In genomic region chr10:99429521-99430095, GRCh38 we compare ENCODE assay signal across 9 cellular contexts. TPM values are rescaled to one million over a fixed set of nuclear protein-coding genes. Genes with fewer than 3 reads are reported as not detected.
A peak's percentile ranks its signal among the peaks of the same experiment; 100 is the strongest.
DNase-seq lines count a peak whose midpoint lies in the region; ATAC-seq and TF ChIP-seq lines count a peak whose summit lies in the region.
"Had no signal": no experiment of that assay in that cellular context is flagged by ENCODE, and none has a peak within 500 bp of the region (broad histone marks: within the 10 kb centered on the region; RNA-seq: fewer than 3 reads in every experiment).

No MANE protein-coding gene starts in this region.

- no peak for TF ChIP-seq CTCF in heart left ventricle (IDR thresholded peaks at IDR 0.05)
- no peak for TF ChIP-seq CTCF in astrocyte of the cerebellum (IDR thresholded peaks at IDR 0.05; ENCODE audit: low read depth, low read length, missing control alignments)
- no peak for TF ChIP-seq CTCF in lower lobe of right lung (IDR thresholded peaks at IDR 0.05)
- TF ChIP-seq CTCF in upper lobe of left lung (IDR thresholded peaks at IDR 0.05): no peak

- DNase-seq in heart left ventricle (no peak), cardiac septum (ENCODE audit: low spot score) (no peak), astrocyte of the cerebellum (ENCODE audit: low read depth) (no peak), lower lobe of right lung (no peak), upper lobe of left lung (no peak), GM19238 (ENCODE audit: insufficient read length, low spot score) (no peak)
- no peak for DNase-seq in activated effector memory CD4-positive, alpha-beta T cell treated with Interleukin-2 at 50 U/mL for 16 hours
- DNase-seq: NCI-H526 had no signal

- in situ Hi-C loops in astrocyte of the cerebellum (cut with HindIII; ENCODE audit: low sequenced_read_pairs): no loop called here

- WGBS in heart left ventricle, 4 donors: 16 to 24% (median 21%) methylated on average over 6 of the region's 6 CpGs
- WGBS in upper lobe of left lung, 2 donors: 30 to 36% methylated on average over 6 of the region's 6 CpGs

- H3K4me1 ChIP-seq in heart left ventricle (peaks cover 0 to 64% (median 30%) of the 10 kb centered on the region in 12 donors), lower lobe of right lung (peaks cover 19% of the 10 kb centered on the region), upper lobe of left lung (peaks cover 9 to 21% (median 15%) of the 10 kb centered on the region in 4 donors)

- peak overlapping the region; percentile 71 to 96 (median 85) for H3K4me3 ChIP-seq in heart left ventricle
- peak overlapping the region; percentile 90 for H3K4me3 ChIP-seq in astrocyte of the cerebellum (ENCODE audit: low read depth, low read length)
- peak overlapping the region; percentile 86 for H3K4me3 ChIP-seq in lower lobe of right lung
- peak overlapping the region in 3 of 4 donors; percentile 56 to 88 (median 74) for H3K4me3 ChIP-seq in upper lobe of left lung

- no peaks in the 10 kb centered on the region for H3K27me3 ChIP-seq in heart left ventricle
- H3K27me3 ChIP-seq in lower lobe of right lung (ENCODE audit: low read depth): no peaks in the 10 kb centered on the region
- H3K27me3 ChIP-seq in upper lobe of left lung: no peaks in the 10 kb centered on the region

- no peaks in the 10 kb centered on the region for H3K9me3 ChIP-seq in heart left ventricle
- H3K9me3 ChIP-seq in lower lobe of right lung: no peaks in the 10 kb centered on the region
- no peaks in the 10 kb centered on the region for H3K9me3 ChIP-seq in upper lobe of left lung

- ATAC-seq in heart left ventricle (no peak), lower lobe of right lung (no peak), upper lobe of left lung (ENCODE audit: low FRiP score in 2 of 2) (no peak), GM21723 (IDR thresholded peaks at IDR 0.05; ENCODE audit: unreplicated experiment) (no peak)

- intact Hi-C loops in heart left ventricle (cut with DNase I): loop anchor here in 7 of 10 donors (2.0 to 10.0 kb wide), 7 partner anchors 37 to 965 kb away; partner anchors contain the start of gene SLC25A28 (in 1 of the 7)
- intact Hi-C loops in cardiac septum (cut with DNase I): loop anchor here (5.0 kb wide), 1 partner anchor 37 kb away; no protein-coding TSS in a partner anchor
- intact Hi-C loops in lower lobe of right lung (cut with DNase I): no loop called here

- H3K36me3 ChIP-seq in heart left ventricle (peaks cover 0 to 18% (median 11%) of the 10 kb centered on the region in 9 donors), lower lobe of right lung (peaks cover 16% of the 10 kb centered on the region), upper lobe of left lung (peaks cover 0 to 22% (median 3%) of the 10 kb centered on the region in 4 donors)

- TF ChIP-seq EP300 in upper lobe of left lung (IDR thresholded peaks at IDR 0.05): no peak

- peak overlapping the region; percentile 85 to 99 (median 93) for H3K27ac ChIP-seq in heart left ventricle
- H3K27ac ChIP-seq in lower lobe of right lung: peak overlapping the region; percentile 88
- H3K27ac ChIP-seq in upper lobe of left lung: peak overlapping the region in 2 of 4 donors; percentile 92 to 93

- TF ChIP-seq POLR2A in heart left ventricle (IDR thresholded peaks at IDR 0.05): no peak
- TF ChIP-seq POLR2A in upper lobe of left lung (IDR thresholded peaks at IDR 0.05): no peak

RNA-seq across cellular contexts. Expression of gene GOT1, which starts 0.8 kb away (rescaled TPM):
- total RNA-seq in heart left ventricle: 100 to 1,000 TPM; 294 to 815 (median 505) TPM
- polyA plus RNA-seq in heart left ventricle: 100 to 1,000 TPM; 259 to 299 TPM
- total RNA-seq in cardiac septum: 390 TPM
- total RNA-seq in lower lobe of right lung: 16.9 TPM
- total RNA-seq in upper lobe of left lung: 10 to 100 TPM; 13.1 to 46.8 (median 25.7) TPM
